Comparison of ENCODE assay signal across 10 cellular contexts in the genomic region with DNA sequence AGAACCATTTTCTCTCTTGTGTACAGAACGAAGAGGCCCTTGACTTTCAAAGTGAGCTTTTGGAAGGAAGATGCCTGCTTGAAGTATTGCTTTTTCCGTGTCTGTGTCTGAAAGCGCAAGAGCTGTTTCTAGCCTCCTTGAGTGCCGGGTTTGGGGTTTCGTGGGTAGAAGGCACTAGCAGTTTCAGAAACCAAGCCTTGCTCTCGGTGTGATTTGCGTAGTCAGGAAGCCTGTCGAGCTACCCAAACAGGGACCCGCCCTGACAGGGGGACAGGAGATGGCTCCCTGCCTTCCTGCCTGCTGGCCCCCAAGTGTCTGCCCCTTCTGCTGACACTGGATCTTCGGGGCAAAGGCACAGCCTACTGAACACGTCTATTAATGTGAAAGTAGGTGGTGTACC.
DNase-seq lines count a peak whose midpoint lies in the region; ATAC-seq and TF ChIP-seq lines count a peak whose summit lies in the region.
"Had no signal": no experiment of that assay in that cellular context is flagged by ENCODE, and none has a peak within 500 bp of the region (broad histone marks: within the 10 kb centered on the region; RNA-seq: fewer than 3 reads in every experiment).

No MANE protein-coding gene starts in this region.

- peaks cover 6% of the 10 kb centered on the region for H3K27me3 Mint-ChIP-seq in CD4-positive, alpha-beta T cell
- H3K27me3 Mint-ChIP-seq in naive thymus-derived CD8-positive, alpha-beta T cell: peaks cover 14 to 77% (median 37%) of the 10 kb centered on the region in 5 donors

- peak; percentile 37 to 65 (median 52) for DNase-seq in CD4-positive, alpha-beta T cell
- peak; percentile 2 to 14 for DNase-seq in activated CD8-positive, alpha-beta memory T cell treated with anti-CD3 and anti-CD28 coated beads for 1 hour (ENCODE audit: extremely low read depth in 1 of 2, low read depth in 1 of 2)
- DNase-seq in naive thymus-derived CD8-positive, alpha-beta T cell: peak in 6 of 10 donors; percentile 13 to 45 (median 29)
- DNase-seq in cardiac septum (ENCODE audit: low spot score): no peak
- DNase-seq in NCI-H1092 treated with DMSO at 0.1 percent for 48 hours (lab: John Stamatoyannopoulos, UW): no peak
- DNase-seq in amniotic stem cell (lab: John Stamatoyannopoulos, UW): no peak
- DNase-seq in putamen (ENCODE audit: low spot score): no peak
- DNase-seq: pancreas had no signal

- no peaks in the 10 kb centered on the region for H3K9me3 ChIP-seq in CD4-positive, alpha-beta T cell (ENCODE audit: control insufficient read depth, low read length)
- H3K9me3 ChIP-seq: breast epithelium, pancreas had no signal

- CTCF ChIA-PET in CD4-positive, alpha-beta T cell (lab: Charles Lee): no interaction called here

- H3K9me3 Mint-ChIP-seq in CD4-positive, alpha-beta T cell: no peaks in the 10 kb centered on the region
- no peaks in the 10 kb centered on the region for H3K9me3 Mint-ChIP-seq in naive thymus-derived CD8-positive, alpha-beta T cell

- intact Hi-C loops in CD4-positive, alpha-beta T cell (cut with DNase I, micrococcal nuclease): loop anchor here in 1 of 2 experiments (2.0 kb wide), 1 partner anchor 322 kb away; a partner anchor contains a TSS
- intact Hi-C loops in cardiac septum (cut with DNase I): no loop called here

- H3K4me3 Mint-ChIP-seq in CD4-positive, alpha-beta T cell: peak overlapping the region; percentile 35
- peak overlapping the region in 7 of 10 donors; percentile 6 to 71 (median 31) for H3K4me3 Mint-ChIP-seq in naive thymus-derived CD8-positive, alpha-beta T cell

- ATAC-seq in CD4-positive, alpha-beta T cell (ENCODE audit: poor library complexity): peak; percentile 89
- peak; percentile 75 for ATAC-seq in HG02870 (IDR thresholded peaks at IDR 0.05; ENCODE audit: unreplicated experiment)
- peak in 1 of 2 donors; percentile 74 for ATAC-seq in naive thymus-derived CD8-positive, alpha-beta T cell
- ATAC-seq: pancreas had no signal

- no peaks in the 10 kb centered on the region for H3K27me3 ChIP-seq in CD4-positive, alpha-beta T cell (ENCODE audit: control insufficient read depth, insufficient read depth, low read length)
- H3K27me3 ChIP-seq: breast epithelium, pancreas had no signal

- no peak overlapping the region for H3K27ac ChIP-seq in CD4-positive, alpha-beta T cell (ENCODE audit: low read depth, low read length)
- H3K27ac ChIP-seq: breast epithelium, pancreas had no signal

- peaks cover 71% of the 10 kb centered on the region for H3K4me1 Mint-ChIP-seq in CD4-positive, alpha-beta T cell (ENCODE audit: low read depth)
- peaks cover 1 to 41% (median 18%) of the 10 kb centered on the region in 4 donors for H3K4me1 Mint-ChIP-seq in naive thymus-derived CD8-positive, alpha-beta T cell

- H3K27ac Mint-ChIP-seq in CD4-positive, alpha-beta T cell: peak overlapping the region; percentile 88
- peak overlapping the region in 5 of 10 donors; percentile 29 to 93 (median 68) for H3K27ac Mint-ChIP-seq in naive thymus-derived CD8-positive, alpha-beta T cell

- no peak for TF ChIP-seq CTCF in CD4-positive, alpha-beta T cell (IDR thresholded peaks at IDR 0.05)

- POLR2A ChIA-PET in CD4-positive, alpha-beta T cell (lab: Charles Lee): interaction anchor here (0.6 to 2.5 kb wide), 8 partner anchors 8 to 329 kb away, joined by 3 to 13 read pairs (median 3); no protein-coding TSS in a partner anchor
- POLR2A ChIA-PET in naive thymus-derived CD8-positive, alpha-beta T cell (lab: Charles Lee): no interaction called here

- H3K36me3 Mint-ChIP-seq in CD4-positive, alpha-beta T cell (ENCODE audit: low read depth): no peaks in the 10 kb centered on the region
- peaks cover 0 to 4% (median 2%) of the 10 kb centered on the region in 3 donors for H3K36me3 Mint-ChIP-seq in naive thymus-derived CD8-positive, alpha-beta T cell

Comparison
In these comparisons a context has a peak if more than half of its experiments do, and no peak if none do; other contexts are left out.
1. DNase-seq: peak in CD4-positive, alpha-beta T cell (10 of 10), activated CD8-positive, alpha-beta memory T cell treated with anti-CD3 and anti-CD28 coated beads for 1 hour (2 of 2) and naive thymus-derived CD8-positive, alpha-beta T cell (6 of 10); none in cardiac septum (single experiment), NCI-H1092 treated with DMSO at 0.1 percent for 48 hours (single experiment), amniotic stem cell (single experiment) and putamen (single experiment).